1 cellular context compared by ENCODE assay signal in the genomic region with DNA sequence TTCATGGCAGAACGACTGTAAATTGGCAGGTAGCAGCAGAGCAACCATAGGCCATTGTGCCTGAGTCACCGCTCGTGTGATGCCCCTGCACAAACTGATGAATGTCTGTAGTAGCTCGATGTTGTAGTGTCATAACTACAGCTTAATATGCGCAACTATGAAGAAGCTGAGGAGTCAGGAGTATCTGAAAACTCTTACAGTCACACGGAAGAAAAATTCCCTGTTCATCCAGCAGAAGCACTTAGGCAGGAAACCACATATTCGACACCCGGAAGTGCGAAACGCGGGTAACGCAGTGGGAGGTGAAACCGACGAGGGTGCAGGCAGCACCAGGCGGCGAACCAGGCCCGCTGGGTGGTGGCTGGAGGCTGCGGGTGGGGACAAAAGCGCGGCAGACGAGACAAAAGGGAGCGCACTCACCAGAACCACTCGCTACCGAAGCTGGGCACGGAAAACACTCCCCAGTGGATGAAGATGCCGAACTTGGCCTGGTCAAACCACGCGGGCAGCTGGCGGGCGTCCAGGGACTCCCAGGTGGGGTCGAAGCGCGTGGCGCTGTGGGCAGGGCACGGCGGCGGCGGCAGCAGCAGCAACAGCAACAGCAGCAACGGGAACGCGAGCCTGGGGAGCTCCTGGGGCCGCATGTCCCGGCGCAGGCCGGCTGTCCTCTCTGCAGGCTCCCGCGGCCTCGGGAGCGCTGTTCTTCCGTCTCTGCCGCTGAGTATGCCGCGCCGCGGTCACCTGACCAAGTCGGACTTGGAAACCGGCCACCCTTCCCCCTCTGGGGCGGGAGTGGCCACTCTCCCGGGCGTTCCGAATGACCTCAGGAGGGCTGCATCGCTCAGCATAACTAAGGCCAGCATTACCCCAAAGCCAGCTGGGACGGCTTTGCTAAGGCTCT.
TF ChIP-seq lines count a peak whose summit lies in the region.

A gene with protein sequence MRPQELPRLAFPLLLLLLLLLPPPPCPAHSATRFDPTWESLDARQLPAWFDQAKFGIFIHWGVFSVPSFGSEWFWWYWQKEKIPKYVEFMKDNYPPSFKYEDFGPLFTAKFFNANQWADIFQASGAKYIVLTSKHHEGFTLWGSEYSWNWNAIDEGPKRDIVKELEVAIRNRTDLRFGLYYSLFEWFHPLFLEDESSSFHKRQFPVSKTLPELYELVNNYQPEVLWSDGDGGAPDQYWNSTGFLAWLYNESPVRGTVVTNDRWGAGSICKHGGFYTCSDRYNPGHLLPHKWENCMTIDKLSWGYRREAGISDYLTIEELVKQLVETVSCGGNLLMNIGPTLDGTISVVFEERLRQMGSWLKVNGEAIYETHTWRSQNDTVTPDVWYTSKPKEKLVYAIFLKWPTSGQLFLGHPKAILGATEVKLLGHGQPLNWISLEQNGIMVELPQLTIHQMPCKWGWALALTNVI (minus strand): TSS at position 730 of the 901 bp plus-strand sequence. CDS start 86 bp downstream, at position 644.

TF ChIP-seq in HepG2, 621 proteins besides CTCF, POLR2A, EP300 and RAD21 (continued from another document and continues in another):
- TF ChIP-seq HNF1A (IDR thresholded peaks at IDR 0.05; ENCODE audit: low read depth) (no peak), HNF1A (CRISPR knock-in tag; IDR thresholded peaks at IDR 0.05; ENCODE audit: borderline replicate concordance) (peak; percentile 66), ZBTB3 (CRISPR knock-in tag; IDR thresholded peaks at IDR 0.05; ENCODE audit: borderline replicate concordance, low read depth) (peak; percentile 94), CBX2 (IDR thresholded peaks at IDR 0.05; ENCODE audit: low read depth, low read length) (no peak; the same call in 1 of the 2 replicates), CBX2 (CRISPR knock-in tag; IDR thresholded peaks at IDR 0.05; ENCODE audit: low read depth) (no peak), NBN (conservative IDR thresholded peaks at IDR 0.05) (no peak), PTBP1 (IDR thresholded peaks at IDR 0.05; ENCODE audit: low read depth, low read length, poor library complexity, severe bottlenecking) (peak; percentile 57), SALL1 (CRISPR knock-in tag; IDR thresholded peaks at IDR 0.05) (peak; percentile 72), HMGA1 (CRISPR knock-in tag; conservative IDR thresholded peaks at IDR 0.05) (no peak), TAF15 (IDR thresholded peaks at IDR 0.05; ENCODE audit: low read depth, low read length, poor library complexity, severe bottlenecking) (peak; percentile 46), ZBTB39 (CRISPR knock-in tag; IDR thresholded peaks at IDR 0.05) (peak; percentile 83; the same call in 1 of the 2 replicates), MLLT10 (CRISPR knock-in tag; IDR thresholded peaks at IDR 0.05) (no peak), ZSCAN12 (CRISPR knock-in tag; IDR thresholded peaks at IDR 0.05) (no peak), ISL2 (CRISPR knock-in tag; IDR thresholded peaks at IDR 0.05) (peak; percentile 77), ZBTB7A (CRISPR knock-in tag; IDR thresholded peaks at IDR 0.05) (peak; percentile 34; the same call in 1 of the 2 replicates), MIER3 (CRISPR knock-in tag; IDR thresholded peaks at IDR 0.05; ENCODE audit: borderline replicate concordance) (0 out of 2 replicates have a peak, but pooled peaks have one; percentile 64), MIXL1 (CRISPR knock-in tag; IDR thresholded peaks at IDR 0.05) (no peak; the same call in 1 of the 2 replicates), ZNF207 (IDR thresholded peaks at IDR 0.05; ENCODE audit: borderline replicate concordance) (no peak), ZNF234 (CRISPR knock-in tag; conservative IDR thresholded peaks at IDR 0.05) (peak; percentile 96; the same call in 1 of the 2 replicates), TBP (CRISPR knock-in tag; IDR thresholded peaks at IDR 0.05) (no peak), PPARG (CRISPR knock-in tag; conservative IDR thresholded peaks at IDR 0.05) (peak; percentile 29; the same call in 1 of the 2 replicates), ZNF460 (CRISPR knock-in tag; IDR thresholded peaks at IDR 0.05; ENCODE audit: borderline replicate concordance) (no peak), SETDB1 (CRISPR knock-in tag; IDR thresholded peaks at IDR 0.05; ENCODE audit: borderline replicate concordance) (no peak), SOX6 (IDR thresholded peaks at IDR 0.05) (no peak), SOX6 (CRISPR knock-in tag; IDR thresholded peaks at IDR 0.05) (peak; percentile 69), ZNF296 (CRISPR knock-in tag; conservative IDR thresholded peaks at IDR 0.05) (peak; percentile 79), DR1 (CRISPR knock-in tag; IDR thresholded peaks at IDR 0.05) (peak; percentile 74), KDM5A (IDR thresholded peaks at IDR 0.05; ENCODE audit: borderline replicate concordance, low read length) (peak; percentile 56), EHMT2 (IDR thresholded peaks at IDR 0.05; ENCODE audit: borderline replicate concordance, low read depth, low read length) (peak; percentile 65; the same call in 1 of the 2 replicates), NKX3-1 (CRISPR knock-in tag; IDR thresholded peaks at IDR 0.05) (peak; percentile 93), NCOR1 (IDR thresholded peaks at IDR 0.05; ENCODE audit: borderline replicate concordance, low read length) (peak; percentile 24; the same call in 1 of the 2 replicates), CHD2 (IDR thresholded peaks at IDR 0.05; ENCODE audit: low read depth, low read length) (peak; percentile 61; the same call in 1 of the 2 replicates), RARG (CRISPR knock-in tag; IDR thresholded peaks at IDR 0.05; ENCODE audit: low read depth) (no peak), ZNF713 (CRISPR knock-in tag; IDR thresholded peaks at IDR 0.05) (peak; percentile 35; the same call in 1 of the 2 replicates)
- TF ChIP-seq, protein P1, sequence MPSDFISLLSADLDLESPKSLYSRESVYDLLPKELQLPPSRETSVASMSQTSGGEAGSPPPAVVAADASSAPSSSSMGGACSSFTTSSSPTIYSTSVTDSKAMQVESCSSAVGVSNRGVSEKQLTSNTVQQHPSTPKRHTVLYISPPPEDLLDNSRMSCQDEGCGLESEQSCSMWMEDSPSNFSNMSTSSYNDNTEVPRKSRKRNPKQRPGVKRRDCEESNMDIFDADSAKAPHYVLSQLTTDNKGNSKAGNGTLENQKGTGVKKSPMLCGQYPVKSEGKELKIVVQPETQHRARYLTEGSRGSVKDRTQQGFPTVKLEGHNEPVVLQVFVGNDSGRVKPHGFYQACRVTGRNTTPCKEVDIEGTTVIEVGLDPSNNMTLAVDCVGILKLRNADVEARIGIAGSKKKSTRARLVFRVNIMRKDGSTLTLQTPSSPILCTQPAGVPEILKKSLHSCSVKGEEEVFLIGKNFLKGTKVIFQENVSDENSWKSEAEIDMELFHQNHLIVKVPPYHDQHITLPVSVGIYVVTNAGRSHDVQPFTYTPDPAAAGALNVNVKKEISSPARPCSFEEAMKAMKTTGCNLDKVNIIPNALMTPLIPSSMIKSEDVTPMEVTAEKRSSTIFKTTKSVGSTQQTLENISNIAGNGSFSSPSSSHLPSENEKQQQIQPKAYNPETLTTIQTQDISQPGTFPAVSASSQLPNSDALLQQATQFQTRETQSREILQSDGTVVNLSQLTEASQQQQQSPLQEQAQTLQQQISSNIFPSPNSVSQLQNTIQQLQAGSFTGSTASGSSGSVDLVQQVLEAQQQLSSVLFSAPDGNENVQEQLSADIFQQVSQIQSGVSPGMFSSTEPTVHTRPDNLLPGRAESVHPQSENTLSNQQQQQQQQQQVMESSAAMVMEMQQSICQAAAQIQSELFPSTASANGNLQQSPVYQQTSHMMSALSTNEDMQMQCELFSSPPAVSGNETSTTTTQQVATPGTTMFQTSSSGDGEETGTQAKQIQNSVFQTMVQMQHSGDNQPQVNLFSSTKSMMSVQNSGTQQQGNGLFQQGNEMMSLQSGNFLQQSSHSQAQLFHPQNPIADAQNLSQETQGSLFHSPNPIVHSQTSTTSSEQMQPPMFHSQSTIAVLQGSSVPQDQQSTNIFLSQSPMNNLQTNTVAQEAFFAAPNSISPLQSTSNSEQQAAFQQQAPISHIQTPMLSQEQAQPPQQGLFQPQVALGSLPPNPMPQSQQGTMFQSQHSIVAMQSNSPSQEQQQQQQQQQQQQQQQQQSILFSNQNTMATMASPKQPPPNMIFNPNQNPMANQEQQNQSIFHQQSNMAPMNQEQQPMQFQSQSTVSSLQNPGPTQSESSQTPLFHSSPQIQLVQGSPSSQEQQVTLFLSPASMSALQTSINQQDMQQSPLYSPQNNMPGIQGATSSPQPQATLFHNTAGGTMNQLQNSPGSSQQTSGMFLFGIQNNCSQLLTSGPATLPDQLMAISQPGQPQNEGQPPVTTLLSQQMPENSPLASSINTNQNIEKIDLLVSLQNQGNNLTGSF (CRISPR knock-in tag; IDR thresholded peaks at IDR 0.05), result no peak
- TF ChIP-seq, protein P2, sequence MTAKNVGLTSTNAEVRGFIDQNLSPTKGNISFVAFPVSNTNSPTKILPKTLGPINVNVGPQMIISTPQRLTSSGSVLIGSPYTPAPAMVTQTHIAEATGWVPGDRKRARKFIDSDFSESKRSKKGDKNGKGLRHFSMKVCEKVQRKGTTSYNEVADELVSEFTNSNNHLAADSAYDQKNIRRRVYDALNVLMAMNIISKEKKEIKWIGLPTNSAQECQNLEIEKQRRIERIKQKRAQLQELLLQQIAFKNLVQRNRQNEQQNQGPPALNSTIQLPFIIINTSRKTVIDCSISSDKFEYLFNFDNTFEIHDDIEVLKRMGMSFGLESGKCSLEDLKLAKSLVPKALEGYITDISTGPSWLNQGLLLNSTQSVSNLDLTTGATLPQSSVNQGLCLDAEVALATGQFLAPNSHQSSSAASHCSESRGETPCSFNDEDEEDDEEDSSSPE (CRISPR knock-in tag; IDR thresholded peaks at IDR 0.05), result peak; percentile 89
- TF ChIP-seq, protein P3, sequence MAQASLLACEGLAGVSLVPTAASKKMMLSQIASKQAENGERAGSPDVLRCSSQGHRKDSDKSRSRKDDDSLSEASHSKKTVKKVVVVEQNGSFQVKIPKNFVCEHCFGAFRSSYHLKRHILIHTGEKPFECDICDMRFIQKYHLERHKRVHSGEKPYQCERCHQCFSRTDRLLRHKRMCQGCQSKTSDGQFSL (CRISPR knock-in tag; IDR thresholded peaks at IDR 0.05), result peak; percentile 72; the same call in 1 of the 2 replicates
- TF ChIP-seq, protein P4, sequence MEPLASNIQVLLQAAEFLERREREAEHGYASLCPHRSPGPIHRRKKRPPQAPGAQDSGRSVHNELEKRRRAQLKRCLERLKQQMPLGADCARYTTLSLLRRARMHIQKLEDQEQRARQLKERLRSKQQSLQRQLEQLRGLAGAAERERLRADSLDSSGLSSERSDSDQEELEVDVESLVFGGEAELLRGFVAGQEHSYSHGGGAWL (CRISPR knock-in tag; IDR thresholded peaks at IDR 0.05), result peak; percentile 94
